8 cellular contexts compared by ENCODE assay signal in the genomic region with DNA sequence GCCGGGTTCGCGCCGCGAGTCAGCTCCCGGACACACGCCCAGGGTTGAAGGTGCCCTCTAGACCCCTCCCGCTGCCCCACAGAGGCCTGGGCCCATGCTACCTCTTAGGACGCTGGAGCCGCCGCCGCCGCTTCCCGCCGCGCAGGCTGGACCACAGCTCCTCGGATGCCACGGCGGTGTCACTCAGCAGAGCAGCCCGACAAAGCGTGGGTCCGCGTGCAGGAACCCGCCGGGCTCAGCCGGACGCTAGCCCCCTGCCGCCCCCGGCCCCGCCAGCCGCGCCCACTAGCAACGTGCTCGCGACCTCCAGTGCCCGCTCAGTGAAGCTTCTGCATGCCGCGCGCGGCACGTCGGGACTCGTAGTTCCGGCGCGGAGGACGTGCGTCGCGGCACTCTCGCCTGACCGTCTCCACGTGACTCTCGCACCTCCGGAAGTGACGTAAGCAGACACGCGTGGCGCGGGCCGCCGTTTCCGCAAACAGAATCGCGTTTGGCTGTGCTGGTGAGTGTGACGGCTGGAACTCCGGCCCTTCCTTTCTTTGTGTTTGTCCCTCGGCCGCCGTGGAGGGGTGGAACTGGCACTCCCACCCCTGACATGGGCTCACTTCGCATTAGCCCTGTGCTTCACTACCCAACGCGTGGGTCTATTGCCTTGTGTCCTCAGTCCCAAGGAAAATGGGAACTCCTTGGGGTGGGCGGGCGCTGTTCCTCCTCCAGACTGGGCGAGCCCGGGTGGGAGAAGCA.
DNase-seq lines count a peak whose midpoint lies in the region; ATAC-seq lines count a peak whose summit lies in the region.

Gene FAM210A, minus strand, starts transcription at position 331 of the 744 bp plus-strand sequence. CDS start 44,481 bp downstream, outside the sequence.
Gene RNMT, plus strand, starts transcription at position 446 of the 744 bp plus-strand sequence. CDS start 4,845 bp downstream, outside the sequence.

- peak within 1 kb of the TSS; percentile 76 to 93 (median 86) for H3K27ac ChIP-seq in BLaER1 treated with 17β-estradiol and CSF1 and Interleukin-3, amounts not matched to agents 10 nM and 100 nM

- peak within 1 kb of the TSS; percentile 85 to 94 (median 90) for H3K9ac ChIP-seq in BLaER1 treated with 17β-estradiol and CSF1 and Interleukin-3, amounts not matched to agents 10 nM and 100 nM

- H3K4me2 ChIP-seq in BLaER1 treated with 17β-estradiol and CSF1 and Interleukin-3, amounts not matched to agents 10 nM and 100 nM = peak within 1 kb of the TSS; percentile 83 to 99 (median 93)

- DNase-seq in NCI-H69 (lab: John Stamatoyannopoulos, UW) (peak; percentile 100), dedifferentiated amniotic fluid mesenchymal stem cell (ENCODE audit: extremely low spot score) (peak; percentile 96), left kidney (ENCODE audit: low read depth, low spot score) (peak; percentile 99)
- peak; percentile 93 for DNase-seq in activated CD4-positive, alpha-beta T cell treated with anti-CD3 and anti-CD28 coated beads, Interleukin-2, amount 50 U/mL, for 1 hour
- DNase-seq in stimulated activated CD4-positive, alpha-beta T cell treated with anti-CD3 and anti-CD28 coated beads, Interleukin-2, amount 100 ng/mL, for 24 hours = peak; percentile 94 to 95

- peaks cover 0 to 8% (median 0%) of the 10 kb centered on the region in 11 experiments; a peak in 5 of 22 replicates for H3K9me3 ChIP-seq in BLaER1 treated with 17β-estradiol and CSF1 and Interleukin-3, amounts not matched to agents 10 nM and 100 nM (replicated peaks in 1 of 11)

- H3K4me3 ChIP-seq in BLaER1 treated with 17β-estradiol and CSF1 and Interleukin-3, amounts not matched to agents 10 nM and 100 nM = peak within 1 kb of the TSS; percentile 85 to 99 (median 90)

- ATAC-seq in GM19328 (IDR thresholded peaks at IDR 0.05; ENCODE audit: unreplicated experiment) (peak; percentile 93), HG03520 (IDR thresholded peaks at IDR 0.05; ENCODE audit: unreplicated experiment) (peak; percentile 88)

- no peaks in the 10 kb centered on the region for H3K27me3 ChIP-seq in BLaER1 treated with 17β-estradiol and CSF1 and Interleukin-3, amounts not matched to agents 10 nM and 100 nM

- H3K4me1 ChIP-seq in BLaER1 treated with 17β-estradiol and CSF1 and Interleukin-3, amounts not matched to agents 10 nM and 100 nM = peaks cover 21 to 48% (median 32%) of the 10 kb centered on the region in 10 experiments

- peaks cover 10 to 32% (median 20%) of the 10 kb centered on the region in 11 experiments; a peak in 21 of 22 replicates for H3K36me3 ChIP-seq in BLaER1 treated with 17β-estradiol and CSF1 and Interleukin-3, amounts not matched to agents 10 nM and 100 nM

- H4K20me1 ChIP-seq in BLaER1 treated with 17β-estradiol and CSF1 and Interleukin-3, amounts not matched to agents 10 nM and 100 nM = peaks cover 7 to 89% (median 54%) of the 10 kb centered on the region in 11 experiments; a peak in 17 of 22 replicates

Comparison
In these comparisons a context has a peak if more than half of its experiments do, and no peak if none do; other contexts are left out.
1. Peak in every context shown above with its lines: DNase-seq, ATAC-seq, H3K4me3 ChIP-seq and H3K27ac ChIP-seq.